In genomic region chrX:134388161-134389109, GRCh38 we compare ENCODE assay signal across 9 cellular contexts. TPM values are rescaled to one million over a fixed set of nuclear protein-coding genes. Genes with fewer than 3 reads are reported as not detected.
DNase-seq lines count a peak whose midpoint lies in the region; ATAC-seq, FAIRE-seq and TF ChIP-seq lines count a peak whose summit lies in the region.
"Had no signal": no experiment of that assay in that cellular context is flagged by ENCODE, and none has a peak within 500 bp of the region (broad histone marks: within the 10 kb centered on the region; RNA-seq: fewer than 3 reads in every experiment).

No MANE protein-coding gene starts in this region.

- H3K9me2 ChIP-seq in hepatocyte (replicated peaks; ENCODE audit: insufficient read depth), result no peaks in the 10 kb centered on the region

- H3K27me3 ChIP-seq in keratinocyte (ENCODE audit: control insufficient read depth, extremely low read depth, insufficient read depth, low read length) (no peaks in the 10 kb centered on the region), testis (no peaks in the 10 kb centered on the region), hepatocyte (no peaks in the 10 kb centered on the region), foreskin keratinocyte (no peaks in the 10 kb centered on the region)

- no peaks in the 10 kb centered on the region for H3K4me1 ChIP-seq in keratinocyte (ENCODE audit: control insufficient read depth, extremely low read depth, insufficient read depth, low read length)
- H3K4me1 ChIP-seq in testis, result no peaks in the 10 kb centered on the region
- no peaks in the 10 kb centered on the region for H3K4me1 ChIP-seq in hepatocyte (ENCODE audit: insufficient read depth)
- no peaks in the 10 kb centered on the region for H3K4me1 ChIP-seq in foreskin keratinocyte

- H3K36me3 Mint-ChIP-seq in mesothelial cell of epicardium, result peaks cover 14% of the 10 kb centered on the region

- no peak overlapping the region for H3K4me3 Mint-ChIP-seq in mesothelial cell of epicardium

- peaks cover 12% of the 10 kb centered on the region for H3K9me3 Mint-ChIP-seq in mesothelial cell of epicardium

- H4K20me1 ChIP-seq in keratinocyte (ENCODE audit: control insufficient read depth, extremely low read depth, insufficient read depth, low read length) (no peaks in the 10 kb centered on the region), hepatocyte (ENCODE audit: insufficient read depth, poor library complexity, severe bottlenecking) (no peaks in the 10 kb centered on the region)

- H3K9me3 ChIP-seq in keratinocyte (ENCODE audit: control insufficient read depth, low read depth, low read length) (no peaks in the 10 kb centered on the region), testis (no peaks in the 10 kb centered on the region), hepatocyte (ENCODE audit: low read depth) (no peaks in the 10 kb centered on the region)

- WGBS in testis, 2 donors, result 71 to 77% methylated on average over 9 of the region's 9 CpGs
- 62% methylated on average over 9 of the region's 9 CpGs for WGBS in hepatocyte (ENCODE audit: low lambda C conversion rate, missing lambda C conversion rate)

- H3K27me3 Mint-ChIP-seq in mesothelial cell of epicardium (ENCODE audit: low read depth), result no peaks in the 10 kb centered on the region

- H3K9me1 ChIP-seq in keratinocyte (ENCODE audit: control insufficient read depth, extremely low read depth, insufficient read depth, low read length), result no peaks in the 10 kb centered on the region

- H3K27ac ChIP-seq in keratinocyte (ENCODE audit: control insufficient read depth, insufficient read depth, low read length) (no peak overlapping the region), testis (no peak overlapping the region), hepatocyte (no peak overlapping the region), foreskin keratinocyte (no peak overlapping the region)

- peak overlapping the region; percentile 30 for H3K4me2 ChIP-seq in keratinocyte (ENCODE audit: control insufficient read depth, extremely low read depth, insufficient read depth, low read depth, low read length)
- no peak overlapping the region for H3K4me2 ChIP-seq in hepatocyte

- no peak for FAIRE-seq in keratinocyte (lab: Jason Lieb, UNC)

- H2AFZ ChIP-seq in keratinocyte (ENCODE audit: control insufficient read depth, low read length) (no peak overlapping the region), hepatocyte (no peak overlapping the region)

- H3K9ac ChIP-seq in keratinocyte (ENCODE audit: control insufficient read depth, extremely low read depth, insufficient read depth, low read length), result no peak overlapping the region

- in situ Hi-C loops in GM13976 (cut with MboI; ENCODE audit: low sequenced_read_pairs, unreplicated experiment), result no loop called here

- H3K27ac Mint-ChIP-seq in mesothelial cell of epicardium, result no peak overlapping the region

- dilution Hi-C loops in keratinocyte (cut with MboI; ENCODE audit: extremely low pct_ligation_motif_present, low sequenced_read_pairs), result no loop called here

- peak; percentile 55 for DNase-seq in GM13976 (ENCODE audit: low spot score)
- no peak for DNase-seq in keratinocyte (ENCODE audit: low read depth, low spot score)
- no peak for DNase-seq in testis
- DNase-seq in hepatocyte (ENCODE audit: low spot score), result no peak
- no peak for DNase-seq in mesothelial cell of epicardium (ENCODE audit: low spot score in 2 of 2, unreplicated experiment in 2 of 2)
- no peak for DNase-seq in foreskin keratinocyte
- DNase-seq: NCI-H2081 treated with DMSO at 0.1 percent for 48 hours had no signal

- no peak for TF ChIP-seq POLR2A in testis (IDR thresholded peaks at IDR 0.05)

- no peak overlapping the region for H3K4me3 ChIP-seq in keratinocyte (ENCODE audit: control insufficient read depth in 2 of 3, extremely low read depth in 1 of 3, insufficient read depth in 2 of 3, low read depth in 1 of 3, low read length in 3 of 3)
- no peak overlapping the region for H3K4me3 ChIP-seq in testis
- no peak overlapping the region for H3K4me3 ChIP-seq in hepatocyte

- H3K79me2 ChIP-seq in keratinocyte (ENCODE audit: control insufficient read depth, insufficient read depth, low read length) (no peaks in the 10 kb centered on the region), hepatocyte (no peaks in the 10 kb centered on the region)

- TF ChIP-seq CTCF in GM13976 (IDR thresholded peaks at IDR 0.05; ENCODE audit: borderline replicate concordance, control extremely low read depth, extremely low read depth, insufficient read depth, missing control alignments) (no peak), keratinocyte (optimal IDR thresholded peaks at IDR 0.05 in 1 of 3, IDR thresholded peaks at IDR 0.05 in 1 of 3, conservative IDR thresholded peaks at IDR 0.05 in 1 of 3; ENCODE audit: extremely low read depth in 1 of 3, insufficient read depth in 2 of 3, low read length in 3 of 3) (no peak), testis (IDR thresholded peaks at IDR 0.05) (no peak), hepatocyte (IDR thresholded peaks at IDR 0.05; ENCODE audit: poor library complexity) (no peak), mesothelial cell of epicardium (IDR thresholded peaks at IDR 0.05; ENCODE audit: unreplicated experiment) (no peak), foreskin keratinocyte (conservative IDR thresholded peaks at IDR 0.05) (no peak)

- H3K36me3 ChIP-seq in keratinocyte (ENCODE audit: control insufficient read depth in 2 of 2, extremely low read depth in 1 of 2, insufficient read depth in 2 of 2, low read length in 2 of 2), result no peaks in the 10 kb centered on the region
- H3K36me3 ChIP-seq in testis (ENCODE audit: low read depth, missing control alignments), result no peaks in the 10 kb centered on the region
- H3K36me3 ChIP-seq in hepatocyte (replicated peaks; ENCODE audit: insufficient read depth, low read depth), result no peaks in the 10 kb centered on the region

- intact Hi-C loops in testis (cut with DNase I; ENCODE audit: low total_unique reads), result no loop called here

- peaks cover 3% of the 10 kb centered on the region for H3K4me1 Mint-ChIP-seq in mesothelial cell of epicardium

- peak; percentile 100 for ATAC-seq in GM21528 (IDR thresholded peaks at IDR 0.05; ENCODE audit: low FRiP score, unreplicated experiment)
- ATAC-seq in HG03469 (IDR thresholded peaks at IDR 0.05; ENCODE audit: unreplicated experiment), result peak; percentile 98
- ATAC-seq in foreskin keratinocyte, result no peak

RNA-seq across cellular contexts. Expression of gene PHF6, which starts 15.3 kb away (rescaled TPM):
- polyA plus RNA-seq in keratinocyte (9.9 to 23.2 TPM (median 13.6 TPM) in 3 replicates), testis (ENCODE audit: insufficient read depth, low read depth, low replicate concordance) (12.4 TPM), hepatocyte (14.1 and 15.8 TPM in 2 replicates), foreskin keratinocyte (7.0 and 8.1 TPM in 2 replicates)
- 14.6 TPM for polyA plus RNA-seq in keratinocyte (2011; ENCODE audit: low read depth)
- 8.4 and 17.4 TPM in 2 replicates for polyA plus RNA-seq in keratinocyte (2011; cell fraction: cytosol; rRNA removed)
- polyA plus RNA-seq in keratinocyte (2011; cell fraction: nucleus; rRNA removed), result 17.1 and 20.4 TPM in 2 replicates
- 9.6 and 17.2 TPM in 2 replicates for polyA plus RNA-seq in keratinocyte (2012; ENCODE audit: low replicate concordance)
- polyA minus RNA-seq in keratinocyte, result 4.3 to 28.7 TPM (median 9.6 TPM) in 3 replicates
- polyA minus RNA-seq in keratinocyte (2011; cell fraction: cytosol; rRNA and poly(A)+ RNA removed), result 12.3 TPM
- polyA minus RNA-seq in keratinocyte (2011; cell fraction: nucleus; rRNA and poly(A)+ RNA removed), result 11.5 and 24.3 TPM in 2 replicates
- total RNA-seq in testis (10 to 100 TPM; 24.3 to 30.0 TPM), hepatocyte (20.8 and 23.5 TPM in 2 replicates), mesothelial cell of epicardium (43.8 to 45.5 TPM (median 45.0 TPM) in 3 replicates), foreskin keratinocyte (31.3 and 31.5 TPM in 2 replicates)
